In the genomic region with DNA sequence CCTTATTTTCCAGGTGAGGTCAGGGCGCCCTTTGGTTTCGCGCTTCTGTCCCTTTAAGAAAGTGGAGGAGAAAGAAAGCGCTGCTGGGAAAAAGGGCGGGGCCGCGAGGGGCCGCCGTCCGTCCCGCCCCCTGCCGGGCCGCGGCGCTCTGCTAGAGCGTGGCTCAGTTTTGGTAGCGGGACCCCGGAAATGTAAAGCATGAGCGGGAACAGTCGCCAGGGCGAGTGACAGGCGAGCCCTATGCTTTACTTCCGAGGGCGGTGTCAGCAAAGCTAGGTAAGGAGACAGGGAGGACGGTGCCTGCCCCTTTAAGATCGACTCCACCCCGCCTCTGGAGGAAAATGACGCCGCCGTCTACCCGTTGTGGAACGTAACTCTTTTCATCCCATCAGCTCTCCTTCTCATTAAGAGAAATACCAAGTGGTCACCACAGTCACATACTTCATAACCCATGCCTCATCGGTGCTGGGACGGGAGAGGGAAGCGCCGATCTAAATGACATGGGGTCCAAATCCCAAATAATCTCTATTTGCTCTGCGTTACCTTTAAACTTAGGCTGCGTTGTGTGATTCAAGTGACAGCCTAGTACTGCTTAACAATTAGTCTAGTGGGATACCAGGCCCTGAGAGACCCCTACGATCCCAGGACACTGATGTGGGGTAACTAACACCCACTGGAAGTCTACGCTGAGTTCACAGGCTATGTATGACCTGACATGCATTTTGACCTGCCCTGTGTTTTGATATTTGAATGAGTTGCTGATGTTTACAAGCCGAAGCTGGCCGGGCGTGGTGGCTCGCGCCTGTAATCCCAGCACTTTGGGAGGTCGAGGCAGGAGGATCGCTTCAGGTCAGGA, we compare ENCODE assay signal across 8 cellular contexts. TPM values are rescaled to one million over a fixed set of nuclear protein-coding genes. Genes with fewer than 3 reads are reported as not detected.
DNase-seq lines count a peak whose midpoint lies in the region; ATAC-seq and TF ChIP-seq lines count a peak whose summit lies in the region.

TSS of gene ETFBKMT (plus strand) at position 602 of the 856 bp plus-strand sequence. CDS start 2,266 bp downstream, outside the sequence.

- no peaks in the 10 kb centered on the region for H3K9me3 ChIP-seq in RWPE2 (ENCODE audit: severe bottlenecking)

- H3K27me3 ChIP-seq in RWPE2 (ENCODE audit: insufficient read depth, poor library complexity, severe bottlenecking) = no peaks in the 10 kb centered on the region

- H3K27ac ChIP-seq in RWPE2 (ENCODE audit: poor library complexity, severe bottlenecking) = peak within 1 kb of the TSS; percentile 72

- no peaks in the 10 kb centered on the region for H3K27me3 Mint-ChIP-seq in nephron progenitor cell (ENCODE audit: low read depth, poor library complexity)
- no peaks in the 10 kb centered on the region for H3K27me3 Mint-ChIP-seq in stimulated activated naive CD8-positive, alpha-beta T cell treated with anti-CD3 and anti-CD28 coated beads, Interleukin-15, amount 100 ng/mL, for 72 hours

- no peaks in the 10 kb centered on the region for H3K4me1 ChIP-seq in RWPE2 (ENCODE audit: insufficient read depth, poor library complexity, severe bottlenecking)

- DNase-seq in ELR (ENCODE audit: low read depth) = peak; percentile 96
- DNase-seq in H4 (ENCODE audit: low spot score) = peak; percentile 94
- DNase-seq in LoVo (ENCODE audit: low spot score) = peak; percentile 98
- peak; percentile 94 for DNase-seq in RWPE2 (ENCODE audit: low spot score)
- DNase-seq in activated gamma-delta T cell (lab: John Stamatoyannopoulos, UW) = peak; percentile 68
- peak; percentile 62 for DNase-seq in fibroblast of the conjunctiva (ENCODE audit: low read depth)
- peak; percentile 84 for DNase-seq in nephron progenitor cell
- peak; percentile 93 to 96 for DNase-seq in stimulated activated naive CD8-positive, alpha-beta T cell treated with anti-CD3 and anti-CD28 coated beads, Interleukin-15, amount 100 ng/mL, for 72 hours

- H3K4me3 ChIP-seq in RWPE2 (ENCODE audit: severe bottlenecking) = peak within 1 kb of the TSS; percentile 45

- peaks cover 34% of the 10 kb centered on the region for H3K4me1 Mint-ChIP-seq in nephron progenitor cell
- peaks cover 6% of the 10 kb centered on the region for H3K4me1 Mint-ChIP-seq in stimulated activated naive CD8-positive, alpha-beta T cell treated with anti-CD3 and anti-CD28 coated beads, Interleukin-15, amount 100 ng/mL, for 72 hours

- peak; percentile 98 for ATAC-seq in RWPE2 (ENCODE audit: low read depth)
- ATAC-seq in stimulated activated naive CD8-positive, alpha-beta T cell treated with anti-CD3 and anti-CD28 coated beads, Interleukin-15, amount 100 ng/mL, for 72 hours = peak; percentile 100

- no peaks in the 10 kb centered on the region for H3K36me3 ChIP-seq in RWPE2 (ENCODE audit: low read depth)

- peak; percentile 37 for TF ChIP-seq CTCF in RWPE2 (IDR thresholded peaks at IDR 0.05; ENCODE audit: poor library complexity, severe bottlenecking)
- TF ChIP-seq CTCF in nephron progenitor cell (IDR thresholded peaks at IDR 0.05) = peak; percentile 14

- H3K4me3 Mint-ChIP-seq in nephron progenitor cell = peak within 1 kb of the TSS; percentile 97
- H3K4me3 Mint-ChIP-seq in stimulated activated naive CD8-positive, alpha-beta T cell treated with anti-CD3 and anti-CD28 coated beads, Interleukin-15, amount 100 ng/mL, for 72 hours = peak within 1 kb of the TSS; percentile 88 to 89

- H3K9me3 Mint-ChIP-seq in nephron progenitor cell = peaks cover 4% of the 10 kb centered on the region
- no peaks in the 10 kb centered on the region for H3K9me3 Mint-ChIP-seq in stimulated activated naive CD8-positive, alpha-beta T cell treated with anti-CD3 and anti-CD28 coated beads, Interleukin-15, amount 100 ng/mL, for 72 hours

- H3K27ac Mint-ChIP-seq in nephron progenitor cell = peak within 1 kb of the TSS; percentile 90
- H3K27ac Mint-ChIP-seq in stimulated activated naive CD8-positive, alpha-beta T cell treated with anti-CD3 and anti-CD28 coated beads, Interleukin-15, amount 100 ng/mL, for 72 hours = peak within 1 kb of the TSS; percentile 85 to 96

- peaks cover 11% of the 10 kb centered on the region for H3K36me3 Mint-ChIP-seq in nephron progenitor cell (ENCODE audit: low read depth)

RNA-seq across cellular contexts. Expression of gene ETFBKMT, which starts in this region (rescaled TPM):
- 1.3 and 1.9 TPM in 2 replicates for total RNA-seq in H4 (2014; rRNA removed; shearing (Covaris generic))

Comparison
In these comparisons a context has a peak if more than half of its experiments do, and no peak if none do; other contexts are left out.
1. Peak in every context shown above with its lines: DNase-seq, ATAC-seq, H3K4me3 ChIP-seq and H3K27ac ChIP-seq.